Comparison of ENCODE assay signal across 14 cellular contexts in the genomic region with DNA sequence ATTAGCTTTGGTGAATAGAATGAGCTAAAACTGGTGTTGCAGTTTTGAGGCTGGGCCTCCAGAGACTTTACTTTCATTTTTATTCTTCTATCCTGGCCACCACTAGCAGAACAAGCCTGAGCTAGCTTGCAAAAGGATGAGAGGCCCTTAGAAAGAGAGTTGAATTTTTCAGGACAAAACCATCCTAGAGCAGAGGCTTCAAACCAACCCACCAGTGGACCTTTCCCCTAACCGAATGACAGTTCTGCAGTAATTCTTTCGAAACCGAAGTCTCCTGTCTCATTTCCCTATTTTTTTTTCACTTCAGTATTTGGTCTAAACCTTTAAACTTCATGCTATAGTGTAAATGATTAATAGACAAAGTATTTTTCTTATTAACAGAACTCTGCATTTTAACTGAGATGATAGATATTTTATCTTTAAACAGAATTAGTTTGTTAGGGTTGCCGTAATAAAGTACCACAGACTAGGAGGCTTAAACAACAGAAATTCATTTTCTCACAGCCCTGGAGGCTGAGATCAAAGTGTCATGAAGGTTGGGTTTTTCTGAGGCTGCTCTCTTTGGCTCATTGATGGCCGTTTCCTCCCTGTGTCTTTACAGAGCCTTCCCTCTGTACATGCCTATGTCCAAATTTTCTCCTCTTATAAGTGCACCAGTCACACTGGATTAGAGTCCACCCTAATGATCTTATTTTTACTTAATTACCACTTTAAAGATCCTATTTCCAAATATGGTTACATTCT.
DNase-seq lines count a peak whose midpoint lies in the region; ATAC-seq and TF ChIP-seq lines count a peak whose summit lies in the region.
"Had no signal": no experiment of that assay in that cellular context is flagged by ENCODE, and none has a peak within 500 bp of the region (broad histone marks: within the 10 kb centered on the region; RNA-seq: fewer than 3 reads in every experiment).

No MANE protein-coding gene starts in this region.

- intact Hi-C loops in testis (cut with DNase I; ENCODE audit: low total_unique reads), result no loop called here

- in situ Hi-C loops in GM13976 (cut with MboI; ENCODE audit: low sequenced_read_pairs, unreplicated experiment), result loop anchor here (25.0 kb wide), 1 partner anchor 282 kb away; no protein-coding TSS in a partner anchor

- H3K9me3 ChIP-seq in testis, result no peaks in the 10 kb centered on the region
- H3K9me3 ChIP-seq: mucosa of descending colon, stomach had no signal

- no peaks in the 10 kb centered on the region for H3K9me3 Mint-ChIP-seq in T-helper 2 cell treated with Interferon-gamma antibody and Interleukin-4, amounts not matched to agents 5 μg/mL and 100 μg/mL, for 36 hours
- H3K9me3 Mint-ChIP-seq: activated T-helper 1 cell treated with anti-CD3 and anti-CD28 coated beads, Interleukin-12 subunit alpha, Interleukin-12 subunit beta, Interleukin-2, Interleukin-4 antibody, amounts not matched to agents 30 ng/mL and 10 ng/mL and 1 ng/mL, durations not matched to agents 14 hours and 24 hours and 36 hours had no signal

- H3K4me1 Mint-ChIP-seq in T-helper 2 cell treated with Interferon-gamma antibody and Interleukin-4, amounts not matched to agents 5 μg/mL and 100 μg/mL, for 36 hours (ENCODE audit: low read depth), result no peaks in the 10 kb centered on the region

- TF ChIP-seq CTCF in GM13976 (IDR thresholded peaks at IDR 0.05; ENCODE audit: borderline replicate concordance, control extremely low read depth, extremely low read depth, insufficient read depth, missing control alignments), result no peak
- TF ChIP-seq CTCF in GM20000 (IDR thresholded peaks at IDR 0.05; ENCODE audit: extremely low read depth, missing control alignments), result no peak
- TF ChIP-seq CTCF in testis (IDR thresholded peaks at IDR 0.05), result no peak

- H3K36me3 Mint-ChIP-seq in T-helper 2 cell treated with Interferon-gamma antibody and Interleukin-4, amounts not matched to agents 5 μg/mL and 100 μg/mL, for 36 hours (ENCODE audit: low read depth), result no peaks in the 10 kb centered on the region

- H3K27ac Mint-ChIP-seq in T-helper 2 cell treated with Interferon-gamma antibody and Interleukin-4, amounts not matched to agents 5 μg/mL and 100 μg/mL, for 36 hours, result no peak overlapping the region
- H3K27ac Mint-ChIP-seq: activated T-helper 1 cell treated with anti-CD3 and anti-CD28 coated beads, Interleukin-12 subunit alpha, Interleukin-12 subunit beta, Interleukin-2, Interleukin-4 antibody, amounts not matched to agents 30 ng/mL and 10 ng/mL and 1 ng/mL, durations not matched to agents 14 hours and 24 hours and 36 hours had no signal

- ATAC-seq in HG03039 (IDR thresholded peaks at IDR 0.05; ENCODE audit: unreplicated experiment), result peak; percentile 82
- ATAC-seq: mucosa of descending colon had no signal

- H3K4me3 ChIP-seq in testis, result no peak overlapping the region
- H3K4me3 ChIP-seq: mucosa of descending colon, skin epidermis, stomach had no signal

- TF ChIP-seq POLR2A in testis (IDR thresholded peaks at IDR 0.05), result no peak

- no peaks in the 10 kb centered on the region for H3K27me3 ChIP-seq in testis
- H3K27me3 ChIP-seq: stomach had no signal

- H3K27me3 Mint-ChIP-seq in T-helper 2 cell treated with Interferon-gamma antibody and Interleukin-4, amounts not matched to agents 5 μg/mL and 100 μg/mL, for 36 hours (ENCODE audit: low read depth), result no peaks in the 10 kb centered on the region

- H3K36me3 ChIP-seq in testis (ENCODE audit: low read depth, missing control alignments), result no peaks in the 10 kb centered on the region
- H3K36me3 ChIP-seq: stomach had no signal

- WGBS in testis, 2 donors, result 83 to 89% methylated on average over 5 of the region's 5 CpGs

- peak; percentile 33 for DNase-seq in GM13976 (ENCODE audit: low spot score)
- peak; percentile 25 for DNase-seq in GM20000 (ENCODE audit: low spot score)
- DNase-seq in NOMO-1 (lab: John Stamatoyannopoulos, UW; ENCODE audit: unreplicated experiment in 2 of 2), result peak; percentile 82 to 90
- no peak for DNase-seq in testis
- no peak for DNase-seq in T-helper 2 cell treated with Interferon-gamma antibody and Interleukin-4, amounts not matched to agents 5 μg/mL and 100 μg/mL, for 36 hours (ENCODE audit: low spot score)
- no peak for DNase-seq in inferior parietal cortex (ENCODE audit: extremely low spot score)
- no peak for DNase-seq in activated CD8-positive, alpha-beta memory T cell treated with anti-CD3 and anti-CD28 coated beads, Interleukin-2, amount 50 U/mL, for 48 hours
- DNase-seq: IMR-90, mucosa of descending colon, NCI-H748 treated with DMSO at 0.1 percent for 48 hours, stomach had no signal

- no peak overlapping the region for H3K27ac ChIP-seq in testis
- H3K27ac ChIP-seq: skin epidermis, stomach had no signal

- no peaks in the 10 kb centered on the region for H3K4me1 ChIP-seq in testis
- H3K4me1 ChIP-seq: stomach had no signal

- H3K4me3 Mint-ChIP-seq in T-helper 2 cell treated with Interferon-gamma antibody and Interleukin-4, amounts not matched to agents 5 μg/mL and 100 μg/mL, for 36 hours, result no peak overlapping the region
- H3K4me3 Mint-ChIP-seq: activated T-helper 1 cell treated with anti-CD3 and anti-CD28 coated beads, Interleukin-12 subunit alpha, Interleukin-12 subunit beta, Interleukin-2, Interleukin-4 antibody, amounts not matched to agents 30 ng/mL and 10 ng/mL and 1 ng/mL, durations not matched to agents 14 hours and 24 hours and 36 hours had no signal

Comparison
In these comparisons a context has a peak if more than half of its experiments do, and no peak if none do; other contexts are left out.
1. DNase-seq: peak in GM13976 (single experiment), GM20000 (single experiment) and NOMO-1 (2 of 2); none in testis (single experiment), T-helper 2 cell treated with Interferon-gamma antibody and Interleukin-4, amounts not matched to agents 5 μg/mL and 100 μg/mL, for 36 hours (single experiment), inferior parietal cortex (single experiment) and activated CD8-positive, alpha-beta memory T cell treated with anti-CD3 and anti-CD28 coated beads, Interleukin-2, amount 50 U/mL, for 48 hours (single experiment).